18 cellular contexts compared by ENCODE assay signal in the genomic region with DNA sequence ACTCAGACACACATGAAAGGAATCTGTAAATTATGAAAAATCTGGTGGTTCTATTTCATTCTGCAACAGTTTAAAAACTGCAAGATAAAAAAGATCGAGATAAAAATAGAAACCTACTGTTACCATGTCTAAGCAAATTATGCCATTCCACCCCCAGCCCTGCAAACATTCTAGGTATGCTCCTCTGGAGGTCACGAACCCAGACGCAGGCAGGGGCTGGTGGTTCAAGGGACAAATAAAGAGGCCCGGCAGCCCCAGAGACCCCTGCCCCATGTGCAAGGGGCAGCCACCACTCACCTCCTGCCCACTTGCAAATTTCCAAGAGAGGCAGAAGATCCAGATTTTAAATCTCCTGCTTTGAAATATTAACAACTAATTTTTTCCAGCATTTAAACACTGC.
"Had no signal": no experiment of that assay in that cellular context is flagged by ENCODE, and none has a peak within 500 bp of the region (broad histone marks: within the 10 kb centered on the region; RNA-seq: fewer than 3 reads in every experiment).

No MANE protein-coding gene starts in this region.

- H3K4me1 Mint-ChIP-seq: natural killer cell had no signal

- DNase-seq: activated CD4-positive, alpha-beta T cell treated with anti-CD3 and anti-CD28 coated beads, Interleukin-2, amount 10 ng/mL, durations not matched to agents 24 days and 14 days; activated CD4-positive, CD25-positive, alpha-beta regulatory T cell; activated CD8-positive, alpha-beta T cell treated with anti-CD3 and anti-CD28 coated beads, Interleukin-2, amount 10 ng/mL, durations not matched to agents 7 days and 5 days; activated gamma-delta T cell treated with Interleukin-2 at 50 U/mL for 16 hours; activated naive CD8-positive, alpha-beta T cell treated with anti-CD3 and anti-CD28 coated beads for 36 hours; brain microvascular endothelial cell; effector memory CD8-positive, alpha-beta T cell; gastrocnemius medialis; heart right ventricle; left cardiac atrium; mammary epithelial cell; mucosa of descending colon; natural killer cell; nucleus accumbens; right cardiac atrium; stimulated activated naive CD8-positive, alpha-beta T cell treated with anti-CD3 and anti-CD28 coated beads, Interleukin-15, Interleukin-2, amounts not matched to agents 100 U/mL and 50 U/mL, for 24 hours; upper lobe of left lung had no signal

- ATAC-seq: activated CD8-positive, alpha-beta T cell treated with anti-CD3 and anti-CD28 coated beads, Interleukin-2, amount 10 ng/mL, durations not matched to agents 7 days and 5 days; effector memory CD8-positive, alpha-beta T cell; gastrocnemius medialis; heart right ventricle; left cardiac atrium; mucosa of descending colon; natural killer cell; right cardiac atrium; stimulated activated naive CD8-positive, alpha-beta T cell treated with anti-CD3 and anti-CD28 coated beads, Interleukin-15, Interleukin-2, amounts not matched to agents 100 U/mL and 50 U/mL, for 24 hours had no signal

- H3K4me3 Mint-ChIP-seq: activated CD4-positive, alpha-beta T cell treated with anti-CD3 and anti-CD28 coated beads, Interleukin-2, amount 10 ng/mL, durations not matched to agents 24 days and 14 days; activated CD8-positive, alpha-beta T cell treated with anti-CD3 and anti-CD28 coated beads, Interleukin-2, amount 10 ng/mL, durations not matched to agents 7 days and 5 days; activated naive CD8-positive, alpha-beta T cell treated with anti-CD3 and anti-CD28 coated beads for 36 hours; effector memory CD8-positive, alpha-beta T cell; natural killer cell had no signal

- H3K9me3 ChIP-seq: gastrocnemius medialis, heart right ventricle, mucosa of descending colon, upper lobe of left lung had no signal

- H3K4me2 ChIP-seq: smooth muscle cell had no signal

- H3K36me3 ChIP-seq: brain microvascular endothelial cell, gastrocnemius medialis, heart right ventricle, upper lobe of left lung had no signal

- H3K27me3 ChIP-seq: brain microvascular endothelial cell, gastrocnemius medialis, heart right ventricle, upper lobe of left lung had no signal

- H3K9me3 Mint-ChIP-seq: activated CD4-positive, alpha-beta T cell treated with anti-CD3 and anti-CD28 coated beads, Interleukin-2, amount 10 ng/mL, durations not matched to agents 24 days and 14 days; activated naive CD8-positive, alpha-beta T cell treated with anti-CD3 and anti-CD28 coated beads for 36 hours; effector memory CD8-positive, alpha-beta T cell; natural killer cell had no signal

- H3K27ac Mint-ChIP-seq: activated CD4-positive, alpha-beta T cell treated with anti-CD3 and anti-CD28 coated beads, Interleukin-2, amount 10 ng/mL, durations not matched to agents 24 days and 14 days; activated CD8-positive, alpha-beta T cell treated with anti-CD3 and anti-CD28 coated beads, Interleukin-2, amount 10 ng/mL, durations not matched to agents 7 days and 5 days; activated naive CD8-positive, alpha-beta T cell treated with anti-CD3 and anti-CD28 coated beads for 36 hours; effector memory CD8-positive, alpha-beta T cell; natural killer cell had no signal

- H3K36me3 Mint-ChIP-seq: activated naive CD8-positive, alpha-beta T cell treated with anti-CD3 and anti-CD28 coated beads for 36 hours; natural killer cell had no signal

- H3K27me3 Mint-ChIP-seq: activated naive CD8-positive, alpha-beta T cell treated with anti-CD3 and anti-CD28 coated beads for 36 hours; effector memory CD8-positive, alpha-beta T cell had no signal

- H3K27ac ChIP-seq: brain microvascular endothelial cell, gastrocnemius medialis, heart right ventricle, upper lobe of left lung had no signal

- H3K4me3 ChIP-seq: gastrocnemius medialis, heart right ventricle, mucosa of descending colon, smooth muscle cell, upper lobe of left lung had no signal
